Comparison of ENCODE assay signal across 1 cellular context in genomic region chr6:145069966-145070365, GRCh38.
TF ChIP-seq lines count a peak whose summit lies in the region.

No MANE protein-coding gene starts in this region.

TF ChIP-seq in HepG2, 621 proteins besides CTCF, POLR2A, EP300 and RAD21 (continued from another document):
- TF ChIP-seq BCLAF1 (IDR thresholded peaks at IDR 0.05), result no peak
- TF ChIP-seq ATF7-NPFF (CRISPR knock-in tag; IDR thresholded peaks at IDR 0.05; ENCODE audit: low read depth), result no peak
TF ChIP-seq in HepG2: peak in this region for 0.
